ENCODE assay signal across 26 cellular contexts in genomic region chr1:41523981-41524675, GRCh38. TPM values are rescaled to one million over a fixed set of nuclear protein-coding genes. Genes with fewer than 3 reads are reported as not detected.
"Had no signal": no experiment of that assay in that cellular context is flagged by ENCODE, and none has a peak within 500 bp of the region (broad histone marks: within the 10 kb centered on the region; RNA-seq: fewer than 3 reads in every experiment).

No MANE protein-coding gene starts in this region.

- ATAC-seq: activated CD8-positive, alpha-beta T cell treated with anti-CD3 and anti-CD28 coated beads, Interleukin-2, amount 10 ng/mL, durations not matched to agents 7 days and 5 days; activated naive CD8-positive, alpha-beta T cell treated with anti-CD3 and anti-CD28 coated beads, Interleukin-2, amount 50 U/mL, for 24 hours; body of pancreas had no signal

- H3K27ac Mint-ChIP-seq: activated CD8-positive, alpha-beta T cell treated with anti-CD3 and anti-CD28 coated beads, Interleukin-2, amount 10 ng/mL, durations not matched to agents 7 days and 5 days; T-helper 2 cell treated with Interferon-gamma antibody and Interleukin-4, amounts not matched to agents 5 μg/mL and 100 μg/mL, for 36 hours had no signal

- H3K4me3 Mint-ChIP-seq: activated CD8-positive, alpha-beta T cell treated with anti-CD3 and anti-CD28 coated beads, Interleukin-2, amount 10 ng/mL, durations not matched to agents 7 days and 5 days; activated naive CD8-positive, alpha-beta T cell treated with anti-CD3 and anti-CD28 coated beads, Interleukin-2, amount 50 U/mL, for 24 hours; T-helper 2 cell treated with Interferon-gamma antibody and Interleukin-4, amounts not matched to agents 5 μg/mL and 100 μg/mL, for 36 hours had no signal

- H3K4me1 Mint-ChIP-seq: activated naive CD8-positive, alpha-beta T cell treated with anti-CD3 and anti-CD28 coated beads, Interleukin-2, amount 50 U/mL, for 24 hours had no signal

- DNase-seq: activated CD4-positive, alpha-beta T cell treated with anti-CD3 and anti-CD28 coated beads for 48 hours; activated CD4-positive, alpha-beta T cell treated with anti-CD3 and anti-CD28 coated beads, Interleukin-2, amount 50 U/mL, for 4 hours; activated CD4-positive, CD25-positive, alpha-beta regulatory T cell treated with anti-CD3 and anti-CD28 coated beads, Interleukin-2, amount 50 U/mL, for 72 hours; activated CD8-positive, alpha-beta memory T cell treated with anti-CD3 and anti-CD28 coated beads, Interleukin-2, amount 50 U/mL, for 48 hours; activated CD8-positive, alpha-beta T cell treated with anti-CD3 and anti-CD28 coated beads, Interleukin-2, amount 10 ng/mL, durations not matched to agents 7 days and 5 days; activated naive CD4-positive, alpha-beta T cell treated with anti-CD3 and anti-CD28 coated beads, Interleukin-2, amount 50 U/mL, for 16 hours; activated naive CD8-positive, alpha-beta T cell treated with anti-CD3 and anti-CD28 coated beads, Interleukin-2, amount 50 U/mL, for 24 hours; activated T-cell treated with anti-CD3 and anti-CD28 coated beads, Interleukin-2, amount 50 U/mL, for 1 hour; amniotic stem cell; body of pancreas; central memory CD4-positive, alpha-beta T cell; NCI-H1092 treated with DMSO at 0.1 percent for 48 hours; NCI-H1436; NCI-H187; NCI-H2081 treated with DMSO at 0.1 percent for 48 hours; NCI-H446; NCI-H524; NCI-H774; Right ventricle myocardium superior; RPMI8226; SJCRH30; SK-N-SH had no signal

- H3K27me3 Mint-ChIP-seq: activated naive CD8-positive, alpha-beta T cell treated with anti-CD3 and anti-CD28 coated beads, Interleukin-2, amount 50 U/mL, for 24 hours had no signal

- H3K9me3 Mint-ChIP-seq: activated naive CD8-positive, alpha-beta T cell treated with anti-CD3 and anti-CD28 coated beads, Interleukin-2, amount 50 U/mL, for 24 hours; T-helper 2 cell treated with Interferon-gamma antibody and Interleukin-4, amounts not matched to agents 5 μg/mL and 100 μg/mL, for 36 hours had no signal

RNA-seq across cellular contexts. Expression of gene EDN2, which starts 39.6 kb away (rescaled TPM):
- total RNA-seq: activated CD8-positive, alpha-beta T cell treated with anti-CD3 and anti-CD28 coated beads, Interleukin-2, amount 10 ng/mL, durations not matched to agents 7 days and 5 days; ascending aorta; OCI-LY7; T-helper 1 cell treated with Interleukin-12 subunit alpha and Interleukin-12 subunit beta and Interleukin-4 antibody, amounts not matched to agents 30 ng/mL and 1 ng/mL, for 36 hours had no signal
